In genomic region chr5:149289307-149289706, GRCh38 we compare ENCODE assay signal across 19 cellular contexts. TPM values are rescaled to one million over a fixed set of nuclear protein-coding genes. Genes with fewer than 3 reads are reported as not detected.
DNase-seq lines count a peak whose midpoint lies in the region; ATAC-seq and TF ChIP-seq lines count a peak whose summit lies in the region.
"Had no signal": no experiment of that assay in that cellular context is flagged by ENCODE, and none has a peak within 500 bp of the region (broad histone marks: within the 10 kb centered on the region; RNA-seq: fewer than 3 reads in every experiment).

No MANE protein-coding gene starts in this region.

- H3K36me3 ChIP-seq in BLaER1 treated with 17β-estradiol and CSF1 and Interleukin-3, amounts not matched to agents 10 nM and 100 nM = no peaks in the 10 kb centered on the region
- no peaks in the 10 kb centered on the region for H3K36me3 ChIP-seq in colonic mucosa
- H3K36me3 ChIP-seq: tibial artery had no signal

- intact Hi-C loops in colonic mucosa (cut with DNase I) = no loop called here

- H3K4me3 Mint-ChIP-seq in endothelial cell (ENCODE audit: unreplicated experiment) = peak overlapping the region; percentile 75
- H3K4me3 Mint-ChIP-seq: immature natural killer cell, mesothelial cell of epicardium had no signal

- DNase-seq in endothelial cell (ENCODE audit: low spot score) = no peak
- no peak for DNase-seq in left lobe of liver (ENCODE audit: low spot score)
- DNase-seq in pulmonary artery endothelial cell (ENCODE audit: low read depth, low spot score) = peak; percentile 78
- no peak for DNase-seq in NCI-H748 treated with DMSO at 0.1 percent for 48 hours (lab: John Stamatoyannopoulos, UW)
- no peak for DNase-seq in colonic mucosa
- DNase-seq in T-helper 2 cell = no peak
- DNase-seq: activated CD4-positive, alpha-beta T cell treated with anti-CD3 and anti-CD28 coated beads for 48 hours; activated CD8-positive, alpha-beta memory T cell treated with anti-CD3 and anti-CD28 coated beads, Interleukin-2, amount 50 U/mL, for 48 hours; immature natural killer cell; MV-4-11; NCI-H526; OCI-M1; tibial artery had no signal

- H3K27me3 Mint-ChIP-seq in endothelial cell (ENCODE audit: unreplicated experiment) = peaks cover 7% of the 10 kb centered on the region

- no peaks in the 10 kb centered on the region for H4K20me1 ChIP-seq in BLaER1 treated with 17β-estradiol and CSF1 and Interleukin-3, amounts not matched to agents 10 nM and 100 nM

- no peaks in the 10 kb centered on the region for H3K27me3 ChIP-seq in BLaER1 treated with 17β-estradiol and CSF1 and Interleukin-3, amounts not matched to agents 10 nM and 100 nM
- no peaks in the 10 kb centered on the region for H3K27me3 ChIP-seq in colonic mucosa
- H3K27me3 ChIP-seq: tibial artery had no signal

- peak overlapping the region; percentile 77 to 90 (median 87) for H3K27ac ChIP-seq in BLaER1 treated with 17β-estradiol and CSF1 and Interleukin-3, amounts not matched to agents 10 nM and 100 nM
- H3K27ac ChIP-seq in colonic mucosa = no peak overlapping the region
- H3K27ac ChIP-seq: A549, tibial artery had no signal

- H3K4me2 ChIP-seq in BLaER1 treated with 17β-estradiol and CSF1 and Interleukin-3, amounts not matched to agents 10 nM and 100 nM = peak overlapping the region; percentile 71 to 95 (median 85)
- H3K4me2 ChIP-seq: A549 had no signal

- H3K9me3 Mint-ChIP-seq in endothelial cell (ENCODE audit: unreplicated experiment) = no peaks in the 10 kb centered on the region
- H3K9me3 Mint-ChIP-seq: immature natural killer cell, mesothelial cell of epicardium had no signal

- ATAC-seq in left lobe of liver = peak; percentile 51
- no peak for ATAC-seq in GM19463 (IDR thresholded peaks at IDR 0.05; ENCODE audit: unreplicated experiment)
- ATAC-seq: A549 had no signal

- no peaks in the 10 kb centered on the region for H3K9me3 ChIP-seq in BLaER1 treated with 17β-estradiol and CSF1 and Interleukin-3, amounts not matched to agents 10 nM and 100 nM (replicated peaks in 1 of 11)
- H3K9me3 ChIP-seq in colonic mucosa = no peaks in the 10 kb centered on the region
- H3K9me3 ChIP-seq: A549, tibial artery had no signal

- TF ChIP-seq CTCF in endothelial cell (IDR thresholded peaks at IDR 0.05; ENCODE audit: unreplicated experiment) = no peak
- TF ChIP-seq CTCF in colonic mucosa (IDR thresholded peaks at IDR 0.05) = no peak

- H3K4me1 ChIP-seq in BLaER1 treated with 17β-estradiol and CSF1 and Interleukin-3, amounts not matched to agents 10 nM and 100 nM = peaks cover 44 to 91% (median 71%) of the 10 kb centered on the region in 10 experiments
- no peaks in the 10 kb centered on the region for H3K4me1 ChIP-seq in colonic mucosa
- H3K4me1 ChIP-seq: A549 had no signal

- H3K4me3 ChIP-seq in BLaER1 treated with 17β-estradiol and CSF1 and Interleukin-3, amounts not matched to agents 10 nM and 100 nM = peak overlapping the region in 4 of 10 experiments; percentile 3 to 57 (median 26); a peak in 2 of 20 replicates
- no peak overlapping the region for H3K4me3 ChIP-seq in colonic mucosa
- H3K4me3 ChIP-seq: A549, skin epidermis, tibial artery had no signal

- H3K4me1 Mint-ChIP-seq in endothelial cell (ENCODE audit: unreplicated experiment) = peaks cover 91% of the 10 kb centered on the region
- H3K4me1 Mint-ChIP-seq: immature natural killer cell, mesothelial cell of epicardium had no signal

- peak overlapping the region; percentile 99 for H3K27ac Mint-ChIP-seq in endothelial cell (ENCODE audit: unreplicated experiment)
- H3K27ac Mint-ChIP-seq: immature natural killer cell, mesothelial cell of epicardium had no signal

- H3K9ac ChIP-seq in BLaER1 treated with 17β-estradiol and CSF1 and Interleukin-3, amounts not matched to agents 10 nM and 100 nM = peak overlapping the region in 8 of 11 experiments; percentile 28 to 73 (median 52); a peak in 11 of 22 replicates
- no peak overlapping the region for H3K9ac ChIP-seq in colonic mucosa (ENCODE audit: low read depth in 2 of 2, low read length in 2 of 2)

- peaks cover 46% of the 10 kb centered on the region for H3K36me3 Mint-ChIP-seq in endothelial cell (ENCODE audit: low read depth, unreplicated experiment)
- H3K36me3 Mint-ChIP-seq: CD14-positive monocyte, immature natural killer cell, mesothelial cell of epicardium had no signal

RNA-seq across cellular contexts. Expression of gene AFAP1L1, which starts 17.6 kb away (rescaled TPM):
- total RNA-seq in endothelial cell (ENCODE audit: unreplicated experiment) (393 TPM), left lobe of liver (2.6 TPM), pulmonary artery endothelial cell (108 and 150 TPM in 2 replicates), colonic mucosa (1 to 10 TPM; 1.6 to 4.0 TPM)

RNA-seq across cellular contexts. Expression of gene GRPEL2, which starts 56.0 kb away (rescaled TPM):
- total RNA-seq in endothelial cell (ENCODE audit: unreplicated experiment) (51.1 TPM), left lobe of liver (5.1 TPM), pulmonary artery endothelial cell (34.3 and 36.6 TPM in 2 replicates), colonic mucosa (10 to 100 TPM; 14.5 to 16.4 TPM)

Comparison
In these comparisons a context has a peak if more than half of its experiments do, and no peak if none do; other contexts are left out.
1. H3K9ac ChIP-seq: peak in BLaER1 treated with 17β-estradiol and CSF1 and Interleukin-3, amounts not matched to agents 10 nM and 100 nM (8 of 11); none in colonic mucosa (0 of 2).
2. RNA of gene AFAP1L1, which starts 17.6 kb away (total RNA-seq): 393 TPM in endothelial cell (single experiment) and 108 to 150 TPM in pulmonary artery endothelial cell; 1.6 to 4.0 TPM in colonic mucosa and 2.6 TPM in left lobe of liver (single experiment); every median in the first group is over 10 times any median in the second.